ENCODE assay signal across 1 cellular context in genomic region chr7:2157473-2158279, GRCh38.
TF ChIP-seq lines count a peak whose summit lies in the region.

No MANE protein-coding gene starts in this region.

TF ChIP-seq in GM12878, 131 proteins besides CTCF, POLR2A, EP300 and RAD21 (continued from another document):
- no peak for TF ChIP-seq NR2C2 (IDR thresholded peaks at IDR 0.05; ENCODE audit: borderline replicate concordance, control insufficient read depth, insufficient read length, low read depth)
- TF ChIP-seq RUNX3 (IDR thresholded peaks at IDR 0.05; ENCODE audit: low read length), result 0 out of 2 replicates have a peak, but pooled peaks have one; percentile 16
- TF ChIP-seq STAT1 (conservative IDR thresholded peaks at IDR 0.05), result no peak
- TF ChIP-seq MLLT1 (IDR thresholded peaks at IDR 0.05), result no peak
- TF ChIP-seq ZBTB33 (IDR thresholded peaks at IDR 0.05), result no peak
- no peak for TF ChIP-seq BMI1 (IDR thresholded peaks at IDR 0.05; ENCODE audit: borderline replicate concordance)
- no peak for TF ChIP-seq CHD2 (IDR thresholded peaks at IDR 0.05; ENCODE audit: borderline replicate concordance, low read depth, low read length)
- peak; percentile 9; the same call in 1 of the 2 replicates for TF ChIP-seq TCF12 (IDR thresholded peaks at IDR 0.05; ENCODE audit: low read depth, low read length)
- TF ChIP-seq MAX (IDR thresholded peaks at IDR 0.05; ENCODE audit: low read depth, low read length), result no peak
- TF ChIP-seq REST (IDR thresholded peaks at IDR 0.05; ENCODE audit: low read depth, low read length), result no peak
- no peak for TF ChIP-seq POU2F2 (IDR thresholded peaks at IDR 0.05; ENCODE audit: borderline replicate concordance, low read depth, low read length)
- no peak for TF ChIP-seq E4F1 (IDR thresholded peaks at IDR 0.05; ENCODE audit: borderline replicate concordance, partially characterized antibody)
